24 cellular contexts compared by ENCODE assay signal in the genomic region with DNA sequence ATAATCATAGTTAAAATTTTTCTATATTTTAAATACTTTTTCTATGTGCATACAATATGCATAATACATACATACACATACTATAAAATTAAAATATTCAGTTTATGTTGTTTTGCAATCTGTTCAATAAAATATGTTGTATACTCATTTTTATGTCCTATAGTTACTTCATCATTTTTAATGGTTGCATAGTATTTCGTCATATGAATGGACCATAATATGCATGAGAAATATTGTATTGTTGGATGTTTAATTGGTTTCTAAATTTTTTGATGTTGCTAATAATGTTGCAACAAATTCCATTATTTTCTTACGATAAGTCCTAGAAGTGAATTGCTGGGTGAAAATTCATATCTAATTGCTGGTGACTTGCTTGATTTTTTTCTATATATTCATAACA.
A peak's percentile ranks its signal among the peaks of the same experiment; 100 is the strongest.
DNase-seq lines count a peak whose midpoint lies in the region; ATAC-seq, FAIRE-seq and TF ChIP-seq lines count a peak whose summit lies in the region.
"Had no signal": no experiment of that assay in that cellular context is flagged by ENCODE, and none has a peak within 500 bp of the region (broad histone marks: within the 10 kb centered on the region; RNA-seq: fewer than 3 reads in every experiment).

No MANE protein-coding gene starts in this region.

- no peak overlapping the region for H3K27ac ChIP-seq in HepG2 (ENCODE audit: extremely low read length, insufficient read depth, low read length)
- no peak overlapping the region for H3K27ac ChIP-seq in right lobe of liver
- H3K27ac ChIP-seq in kidney (ENCODE audit: low read depth in 2 of 2, low read length in 2 of 2) = no peak overlapping the region
- H3K27ac ChIP-seq: 22Rv1; A549; BLaER1 treated with 17β-estradiol and CSF1 and Interleukin-3, amounts not matched to agents 10 nM and 100 nM had no signal

- TF ChIP-seq EP300 in HepG2 (IDR thresholded peaks at IDR 0.05; ENCODE audit: low read depth in 2 of 2, low read length in 2 of 2) = no peak
- no peak for TF ChIP-seq EP300 in HepG2 (CRISPR knock-in tag; IDR thresholded peaks at IDR 0.05; ENCODE audit: borderline replicate concordance)

- FAIRE-seq in HepG2 (lab: Jason Lieb, UNC) (no peak), colon (lab: Jason Lieb, UNC) (peak; percentile 28), kidney (lab: Jason Lieb, UNC) (peak; percentile 81)
- FAIRE-seq: D721Med, GM12892, GM19239 had no signal

- ATAC-seq in HepG2 (no peak), right lobe of liver (no peak), GM21619 (IDR thresholded peaks at IDR 0.05; ENCODE audit: unreplicated experiment) (no peak)
- ATAC-seq: A549, HCT116 had no signal

- H3K9ac ChIP-seq in HepG2 (ENCODE audit: insufficient read depth, low read depth, low read length) (no peak overlapping the region), kidney (ENCODE audit: low read length in 2 of 2) (no peak overlapping the region)
- H3K9ac ChIP-seq: BLaER1 treated with 17β-estradiol and CSF1 and Interleukin-3, amounts not matched to agents 10 nM and 100 nM had no signal

- no peak for TF ChIP-seq RAD21 in HepG2 (CRISPR knock-in tag; IDR thresholded peaks at IDR 0.05)

- H3K9me3 ChIP-seq in HepG2 (ENCODE audit: low read length) (no peaks in the 10 kb centered on the region), right lobe of liver (no peaks in the 10 kb centered on the region), kidney (ENCODE audit: control insufficient read depth in 1 of 2, low read length in 2 of 2) (no peaks in the 10 kb centered on the region)
- H3K9me3 ChIP-seq: A549; BE2C; BLaER1 treated with 17β-estradiol and CSF1 and Interleukin-3, amounts not matched to agents 10 nM and 100 nM had no signal

- 33% methylated on average over 2 of the region's 2 CpGs for WGBS in HepG2 (ENCODE audit: low lambda C conversion rate)
- WGBS in right lobe of liver (ENCODE audit: insufficient coverage, low coverage, low lambda C conversion rate, missing lambda C conversion rate) = 79% methylated on average over 2 of the region's 2 CpGs

- H3K4me1 ChIP-seq in HepG2 (ENCODE audit: insufficient read depth, low read length) (no peaks in the 10 kb centered on the region), right lobe of liver (no peaks in the 10 kb centered on the region), kidney (ENCODE audit: control insufficient read depth in 1 of 2, insufficient read depth in 1 of 2, low read depth in 1 of 2, low read length in 2 of 2) (no peaks in the 10 kb centered on the region)
- H3K4me1 ChIP-seq: A549, BE2C had no signal

- POLR2A ChIA-PET in HepG2 (lab: Yijun Ruan, JAX) = no interaction called here

- intact Hi-C loops in HepG2 (cut with micrococcal nuclease; ENCODE audit: unreplicated experiment) (no loop called here), right lobe of liver (cut with DNase I) (no loop called here), kidney (cut with DNase I) (no loop called here)

- H3K36me3 ChIP-seq in HepG2 (replicated peaks in 1 of 2; ENCODE audit: control insufficient read depth in 1 of 2, insufficient read depth in 2 of 2, low read length in 2 of 2) (no peaks in the 10 kb centered on the region), right lobe of liver (no peaks in the 10 kb centered on the region), kidney (ENCODE audit: control insufficient read depth in 1 of 2, insufficient read depth in 2 of 2, low read length in 2 of 2) (no peaks in the 10 kb centered on the region)
- H3K36me3 ChIP-seq: BE2C; BLaER1 treated with 17β-estradiol and CSF1 and Interleukin-3, amounts not matched to agents 10 nM and 100 nM had no signal

- CTCF ChIA-PET in HepG2 (lab: Yijun Ruan, JAX; ENCODE audit: low intra/inter-chr PET ratio, low total read pairs) = no interaction called here

- no peak overlapping the region for H3K4me2 ChIP-seq in HepG2 (ENCODE audit: low read depth, low read length)
- H3K4me2 ChIP-seq: A549; BLaER1 treated with 17β-estradiol and CSF1 and Interleukin-3, amounts not matched to agents 10 nM and 100 nM had no signal

- no peaks in the 10 kb centered on the region for H4K20me1 ChIP-seq in HepG2 (ENCODE audit: insufficient read depth, low read length)
- H4K20me1 ChIP-seq: BLaER1 treated with 17β-estradiol and CSF1 and Interleukin-3, amounts not matched to agents 10 nM and 100 nM had no signal

- no peaks in the 10 kb centered on the region for H3K79me2 ChIP-seq in HepG2 (ENCODE audit: insufficient read depth, low read length)

- TF ChIP-seq CTCF in HepG2 (CRISPR knock-in tag; IDR thresholded peaks at IDR 0.05) = no peak
- TF ChIP-seq CTCF in right lobe of liver (IDR thresholded peaks at IDR 0.05) = no peak
- TF ChIP-seq CTCF in kidney (IDR thresholded peaks at IDR 0.05; ENCODE audit: borderline replicate concordance, extremely low read depth, insufficient read depth) = no peak

- H3K4me3 ChIP-seq in HepG2 (replicated peaks in 1 of 3; ENCODE audit: insufficient read depth in 1 of 3, low read depth in 2 of 3, low read length in 3 of 3) = no peak overlapping the region
- H3K4me3 ChIP-seq in right lobe of liver = no peak overlapping the region
- no peak overlapping the region for H3K4me3 ChIP-seq in kidney (ENCODE audit: low read length in 2 of 2)
- H3K4me3 ChIP-seq: A549; BLaER1 treated with 17β-estradiol and CSF1 and Interleukin-3, amounts not matched to agents 10 nM and 100 nM; GM23338 had no signal

- H3K27me3 ChIP-seq in HepG2 (ENCODE audit: control insufficient read depth in 1 of 2, insufficient read depth in 2 of 2, low read length in 2 of 2) (no peaks in the 10 kb centered on the region), right lobe of liver (no peaks in the 10 kb centered on the region)
- H3K27me3 ChIP-seq: BE2C; BLaER1 treated with 17β-estradiol and CSF1 and Interleukin-3, amounts not matched to agents 10 nM and 100 nM had no signal

- in situ Hi-C loops in HepG2 (cut with HindIII; ENCODE audit: extremely low pct_ligation_motif_present, low pct_unique_long_range_greater_than_20kb) = no loop called here

- no TSS peak for BruUV-seq in HepG2 (replicated peaks; lab: Mats Ljungman, UMichigan)

- TF ChIP-seq POLR2A in HepG2 (IDR thresholded peaks at IDR 0.05; ENCODE audit: insufficient read depth in 1 of 2, low read depth in 2 of 2, low read length in 2 of 2) (no peak), right lobe of liver (IDR thresholded peaks at IDR 0.05) (no peak)

- no peak overlapping the region for H2AFZ ChIP-seq in HepG2 (ENCODE audit: low read length)

- DNase-seq in HepG2 (ENCODE audit: low spot score) (no peak), right lobe of liver (no peak), kidney (no peak), DMS 273 treated with DMSO at 0.1 percent for 48 hours (lab: John Stamatoyannopoulos, UW) (no peak), LoVo (ENCODE audit: low spot score) (no peak)
- DNase-seq in effector CD4-positive, alpha-beta T cell = no peak
- DNase-seq: ACHN; AML-193; BE2C; CD4-positive, alpha-beta T cell; CD8-positive, alpha-beta memory T cell; DMS53; DMS79 treated with DMSO at 0.1 percent for 48 hours; H9 had no signal

TF ChIP-seq in HepG2, 621 proteins besides CTCF, POLR2A, EP300 and RAD21 (continues in another document):
- TF ChIP-seq RBAK (CRISPR knock-in tag; IDR thresholded peaks at IDR 0.05) (no peak), MAF1 (CRISPR knock-in tag; IDR thresholded peaks at IDR 0.05; ENCODE audit: borderline replicate concordance) (no peak), NFATC3 (CRISPR knock-in tag; IDR thresholded peaks at IDR 0.05) (no peak), THYN1 (CRISPR knock-in tag; IDR thresholded peaks at IDR 0.05; ENCODE audit: borderline replicate concordance, low read depth) (no peak), CEBPB (IDR thresholded peaks at IDR 0.05; ENCODE audit: borderline replicate concordance, low read depth, low read length) (peak; percentile 53; the same call in 1 of the 2 replicates)
- TF ChIP-seq, protein P1, sequence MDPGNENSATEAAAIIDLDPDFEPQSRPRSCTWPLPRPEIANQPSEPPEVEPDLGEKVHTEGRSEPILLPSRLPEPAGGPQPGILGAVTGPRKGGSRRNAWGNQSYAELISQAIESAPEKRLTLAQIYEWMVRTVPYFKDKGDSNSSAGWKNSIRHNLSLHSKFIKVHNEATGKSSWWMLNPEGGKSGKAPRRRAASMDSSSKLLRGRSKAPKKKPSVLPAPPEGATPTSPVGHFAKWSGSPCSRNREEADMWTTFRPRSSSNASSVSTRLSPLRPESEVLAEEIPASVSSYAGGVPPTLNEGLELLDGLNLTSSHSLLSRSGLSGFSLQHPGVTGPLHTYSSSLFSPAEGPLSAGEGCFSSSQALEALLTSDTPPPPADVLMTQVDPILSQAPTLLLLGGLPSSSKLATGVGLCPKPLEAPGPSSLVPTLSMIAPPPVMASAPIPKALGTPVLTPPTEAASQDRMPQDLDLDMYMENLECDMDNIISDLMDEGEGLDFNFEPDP (CRISPR knock-in tag; conservative IDR thresholded peaks at IDR 0.05) = no peak
- TF ChIP-seq, protein P2, sequence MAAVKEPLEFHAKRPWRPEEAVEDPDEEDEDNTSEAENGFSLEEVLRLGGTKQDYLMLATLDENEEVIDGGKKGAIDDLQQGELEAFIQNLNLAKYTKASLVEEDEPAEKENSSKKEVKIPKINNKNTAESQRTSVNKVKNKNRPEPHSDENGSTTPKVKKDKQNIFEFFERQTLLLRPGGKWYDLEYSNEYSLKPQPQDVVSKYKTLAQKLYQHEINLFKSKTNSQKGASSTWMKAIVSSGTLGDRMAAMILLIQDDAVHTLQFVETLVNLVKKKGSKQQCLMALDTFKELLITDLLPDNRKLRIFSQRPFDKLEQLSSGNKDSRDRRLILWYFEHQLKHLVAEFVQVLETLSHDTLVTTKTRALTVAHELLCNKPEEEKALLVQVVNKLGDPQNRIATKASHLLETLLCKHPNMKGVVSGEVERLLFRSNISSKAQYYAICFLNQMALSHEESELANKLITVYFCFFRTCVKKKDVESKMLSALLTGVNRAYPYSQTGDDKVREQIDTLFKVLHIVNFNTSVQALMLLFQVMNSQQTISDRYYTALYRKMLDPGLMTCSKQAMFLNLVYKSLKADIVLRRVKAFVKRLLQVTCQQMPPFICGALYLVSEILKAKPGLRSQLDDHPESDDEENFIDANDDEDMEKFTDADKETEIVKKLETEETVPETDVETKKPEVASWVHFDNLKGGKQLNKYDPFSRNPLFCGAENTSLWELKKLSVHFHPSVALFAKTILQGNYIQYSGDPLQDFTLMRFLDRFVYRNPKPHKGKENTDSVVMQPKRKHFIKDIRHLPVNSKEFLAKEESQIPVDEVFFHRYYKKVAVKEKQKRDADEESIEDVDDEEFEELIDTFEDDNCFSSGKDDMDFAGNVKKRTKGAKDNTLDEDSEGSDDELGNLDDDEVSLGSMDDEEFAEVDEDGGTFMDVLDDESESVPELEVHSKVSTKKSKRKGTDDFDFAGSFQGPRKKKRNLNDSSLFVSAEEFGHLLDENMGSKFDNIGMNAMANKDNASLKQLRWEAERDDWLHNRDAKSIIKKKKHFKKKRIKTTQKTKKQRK (IDR thresholded peaks at IDR 0.05; ENCODE audit: low read length) = no peak
- TF ChIP-seq, protein P3, sequence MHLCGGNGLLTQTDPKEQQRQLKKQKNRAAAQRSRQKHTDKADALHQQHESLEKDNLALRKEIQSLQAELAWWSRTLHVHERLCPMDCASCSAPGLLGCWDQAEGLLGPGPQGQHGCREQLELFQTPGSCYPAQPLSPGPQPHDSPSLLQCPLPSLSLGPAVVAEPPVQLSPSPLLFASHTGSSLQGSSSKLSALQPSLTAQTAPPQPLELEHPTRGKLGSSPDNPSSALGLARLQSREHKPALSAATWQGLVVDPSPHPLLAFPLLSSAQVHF (CRISPR knock-in tag; IDR thresholded peaks at IDR 0.05) = no peak
